19 cellular contexts compared by ENCODE assay signal in genomic region chr5:40554048-40554447, GRCh38.
DNase-seq lines count a peak whose midpoint lies in the region; ATAC-seq, FAIRE-seq and TF ChIP-seq lines count a peak whose summit lies in the region.
"Had no signal": no experiment of that assay in that cellular context is flagged by ENCODE, and none has a peak within 500 bp of the region (broad histone marks: within the 10 kb centered on the region; RNA-seq: fewer than 3 reads in every experiment).

No MANE protein-coding gene starts in this region.

- H3K4me2 ChIP-seq in A549 (peak overlapping the region; percentile 41; the same call in 2 of the 3 replicates), Loucy (ENCODE audit: low read depth, low read length, poor library complexity, severe bottlenecking) (no peak overlapping the region)
- H3K4me2 ChIP-seq: BLaER1 treated with 17β-estradiol and CSF1 and Interleukin-3, amounts not matched to agents 10 nM and 100 nM had no signal

- no peak overlapping the region for H3K9ac ChIP-seq in Loucy (ENCODE audit: low read depth, low read length, poor library complexity, severe bottlenecking)
- H3K9ac ChIP-seq: BLaER1 treated with 17β-estradiol and CSF1 and Interleukin-3, amounts not matched to agents 10 nM and 100 nM had no signal

- DNase-seq in A549 (ENCODE audit: low read depth in 1 of 2, low spot score in 1 of 2) (no peak), RWPE2 (ENCODE audit: low spot score) (no peak), mucosa of descending colon (no peak), DMS79 treated with DMSO at 0.1 percent for 48 hours (lab: John Stamatoyannopoulos, UW) (no peak), stomach (no peak)
- DNase-seq in stimulated activated CD8-positive, alpha-beta memory T cell treated with anti-CD3 and anti-CD28 coated beads, Interleukin-4, amount 100 ng/mL, for 48 hours = no peak
- DNase-seq: 8988T; Calu3; CD8-positive, alpha-beta T cell; DMS53; GDM1; GOT3; H7; HFFc6 had no signal

- no peak for TF ChIP-seq CTCF in A549 (IDR thresholded peaks at IDR 0.05)
- TF ChIP-seq CTCF in Loucy (conservative IDR thresholded peaks at IDR 0.05; ENCODE audit: low read length) = no peak
- no peak for TF ChIP-seq CTCF in RWPE2 (IDR thresholded peaks at IDR 0.05; ENCODE audit: poor library complexity, severe bottlenecking)
- no peak for TF ChIP-seq CTCF in mucosa of descending colon (IDR thresholded peaks at IDR 0.05)
- TF ChIP-seq CTCF in stomach (IDR thresholded peaks at IDR 0.05) = no peak

- TF ChIP-seq RAD21 in A549 (conservative IDR thresholded peaks at IDR 0.05 in 1 of 2, IDR thresholded peaks at IDR 0.05 in 1 of 2) = no peak

- H3K4me1 ChIP-seq in A549 = peaks cover 48% of the 10 kb centered on the region
- no peaks in the 10 kb centered on the region for H3K4me1 ChIP-seq in Loucy (ENCODE audit: insufficient read depth, low read length, poor library complexity, severe bottlenecking)
- peaks cover 39% of the 10 kb centered on the region for H3K4me1 ChIP-seq in RWPE2 (ENCODE audit: insufficient read depth, poor library complexity, severe bottlenecking)
- peaks cover 6% of the 10 kb centered on the region for H3K4me1 ChIP-seq in mucosa of descending colon (ENCODE audit: low read depth)
- H3K4me1 ChIP-seq in stomach = peaks cover 0 to 40% (median 13%) of the 10 kb centered on the region in 4 donors

- TF ChIP-seq POLR2A in A549 (IDR thresholded peaks at IDR 0.05; ENCODE audit: low read length) (no peak), stomach (IDR thresholded peaks at IDR 0.05) (no peak)

- H3K27me3 ChIP-seq in Loucy (ENCODE audit: insufficient read depth, low read length, poor library complexity, severe bottlenecking) = no peaks in the 10 kb centered on the region
- H3K27me3 ChIP-seq in RWPE2 (ENCODE audit: insufficient read depth, poor library complexity, severe bottlenecking) = no peaks in the 10 kb centered on the region
- H3K27me3 ChIP-seq in stomach = no peaks in the 10 kb centered on the region
- H3K27me3 ChIP-seq: BLaER1 treated with 17β-estradiol and CSF1 and Interleukin-3, amounts not matched to agents 10 nM and 100 nM had no signal

- H3F3A ChIP-seq in Loucy (ENCODE audit: low read depth) = no peaks in the 10 kb centered on the region

- no peak for ATAC-seq in A549
- no peak for ATAC-seq in RWPE2 (ENCODE audit: low read depth)
- ATAC-seq in mucosa of descending colon = peak; percentile 51
- ATAC-seq: CD8-positive, alpha-beta T cell; HCT116 had no signal

- H3K4me3 ChIP-seq in A549 = no peak overlapping the region
- H3K4me3 ChIP-seq in Loucy (ENCODE audit: low read length, poor library complexity, severe bottlenecking) = no peak overlapping the region
- H3K4me3 ChIP-seq in RWPE2 (ENCODE audit: severe bottlenecking) = no peak overlapping the region
- H3K4me3 ChIP-seq in mucosa of descending colon = no peak overlapping the region
- H3K4me3 ChIP-seq in stomach = no peak overlapping the region
- H3K4me3 ChIP-seq: BLaER1 treated with 17β-estradiol and CSF1 and Interleukin-3, amounts not matched to agents 10 nM and 100 nM had no signal

- TF ChIP-seq EP300 in A549 (IDR thresholded peaks at IDR 0.05) = no peak
- TF ChIP-seq EP300 in stomach (IDR thresholded peaks at IDR 0.05) = no peak

- POLR2A ChIA-PET in A549 (lab: Yijun Ruan, JAX) = no interaction called here

- intact Hi-C loops in mucosa of descending colon (cut with DNase I, micrococcal nuclease) (no loop called here), stomach (cut with DNase I; ENCODE audit: low total_unique reads) (no loop called here)

- peak overlapping the region; percentile 58 for H2AFZ ChIP-seq in Loucy (ENCODE audit: low read length)

- no peaks in the 10 kb centered on the region for H3K36me3 ChIP-seq in Loucy (ENCODE audit: insufficient read depth, low read length)
- H3K36me3 ChIP-seq in RWPE2 (ENCODE audit: low read depth) = no peaks in the 10 kb centered on the region; the same call in 1 of the 2 replicates
- no peaks in the 10 kb centered on the region for H3K36me3 ChIP-seq in mucosa of descending colon (ENCODE audit: low read depth)
- no peaks in the 10 kb centered on the region for H3K36me3 ChIP-seq in stomach
- H3K36me3 ChIP-seq: BLaER1 treated with 17β-estradiol and CSF1 and Interleukin-3, amounts not matched to agents 10 nM and 100 nM had no signal

- no peaks in the 10 kb centered on the region for H3K9me2 ChIP-seq in Loucy (replicated peaks; ENCODE audit: low read depth, low read length)

- no peaks in the 10 kb centered on the region for H3K79me2 ChIP-seq in Loucy (ENCODE audit: insufficient read depth, low read length)

- no peaks in the 10 kb centered on the region for H4K20me1 ChIP-seq in Loucy (ENCODE audit: insufficient read depth, low read length, poor library complexity, severe bottlenecking)
- H4K20me1 ChIP-seq: BLaER1 treated with 17β-estradiol and CSF1 and Interleukin-3, amounts not matched to agents 10 nM and 100 nM had no signal

- H3K27ac ChIP-seq in A549 (peak overlapping the region; percentile 81 to 82; a peak in 5 of 6 replicates), RWPE2 (ENCODE audit: poor library complexity, severe bottlenecking) (peak overlapping the region; percentile 100), stomach (peak overlapping the region in 1 of 5 donors; percentile 4)
- H3K27ac ChIP-seq: BLaER1 treated with 17β-estradiol and CSF1 and Interleukin-3, amounts not matched to agents 10 nM and 100 nM had no signal

- no peak for FAIRE-seq in A549 (lab: Jason Lieb, UNC)
- FAIRE-seq: GM12892, GM18507 had no signal

- WGBS in A549 (ENCODE audit: missing lambda C conversion rate) = 96% methylated on average over 1 of the region's 1 CpG
- WGBS in stomach, 5 donors = 41 to 64% (median 54%) methylated on average over 1 of the region's 1 CpG

- CTCF ChIA-PET in A549 (lab: Yijun Ruan, JAX) = no interaction called here

- H3K9me3 ChIP-seq in A549 (peaks cover 2% of the 10 kb centered on the region; the same call in 1 of the 3 replicates), Loucy (ENCODE audit: insufficient read depth, low read depth, low read length) (no peaks in the 10 kb centered on the region), RWPE2 (ENCODE audit: severe bottlenecking) (no peaks in the 10 kb centered on the region), mucosa of descending colon (no peaks in the 10 kb centered on the region), stomach (no peaks in the 10 kb centered on the region)

TF ChIP-seq in A549, 52 proteins besides CTCF, POLR2A, EP300 and RAD21 (continues in another document):
- TF ChIP-seq HEYL (CRISPR knock-in tag; IDR thresholded peaks at IDR 0.05) (no peak), RARB (CRISPR knock-in tag; IDR thresholded peaks at IDR 0.05) (no peak), NFE2L2 (conservative IDR thresholded peaks at IDR 0.05; ENCODE audit: low read length) (no peak), REST (IDR thresholded peaks at IDR 0.05) (no peak), USF2 (IDR thresholded peaks at IDR 0.05) (no peak), KDM1A (IDR thresholded peaks at IDR 0.05; ENCODE audit: low read depth) (no peak), NPAS2 (CRISPR knock-in tag; IDR thresholded peaks at IDR 0.05; ENCODE audit: borderline replicate concordance) (no peak), JUNB (IDR thresholded peaks at IDR 0.05) (no peak), FOSB (CRISPR knock-in tag; IDR thresholded peaks at IDR 0.05) (no peak), GATA3 (IDR thresholded peaks at IDR 0.05; ENCODE audit: borderline replicate concordance) (no peak)
- TF ChIP-seq, protein P1, sequence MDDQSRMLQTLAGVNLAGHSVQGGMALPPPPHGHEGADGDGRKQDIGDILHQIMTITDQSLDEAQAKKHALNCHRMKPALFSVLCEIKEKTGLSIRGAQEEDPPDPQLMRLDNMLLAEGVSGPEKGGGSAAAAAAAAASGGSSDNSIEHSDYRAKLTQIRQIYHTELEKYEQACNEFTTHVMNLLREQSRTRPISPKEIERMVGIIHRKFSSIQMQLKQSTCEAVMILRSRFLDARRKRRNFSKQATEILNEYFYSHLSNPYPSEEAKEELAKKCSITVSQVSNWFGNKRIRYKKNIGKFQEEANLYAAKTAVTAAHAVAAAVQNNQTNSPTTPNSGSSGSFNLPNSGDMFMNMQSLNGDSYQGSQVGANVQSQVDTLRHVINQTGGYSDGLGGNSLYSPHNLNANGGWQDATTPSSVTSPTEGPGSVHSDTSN (IDR thresholded peaks at IDR 0.05) = no peak
